In the genomic region with DNA sequence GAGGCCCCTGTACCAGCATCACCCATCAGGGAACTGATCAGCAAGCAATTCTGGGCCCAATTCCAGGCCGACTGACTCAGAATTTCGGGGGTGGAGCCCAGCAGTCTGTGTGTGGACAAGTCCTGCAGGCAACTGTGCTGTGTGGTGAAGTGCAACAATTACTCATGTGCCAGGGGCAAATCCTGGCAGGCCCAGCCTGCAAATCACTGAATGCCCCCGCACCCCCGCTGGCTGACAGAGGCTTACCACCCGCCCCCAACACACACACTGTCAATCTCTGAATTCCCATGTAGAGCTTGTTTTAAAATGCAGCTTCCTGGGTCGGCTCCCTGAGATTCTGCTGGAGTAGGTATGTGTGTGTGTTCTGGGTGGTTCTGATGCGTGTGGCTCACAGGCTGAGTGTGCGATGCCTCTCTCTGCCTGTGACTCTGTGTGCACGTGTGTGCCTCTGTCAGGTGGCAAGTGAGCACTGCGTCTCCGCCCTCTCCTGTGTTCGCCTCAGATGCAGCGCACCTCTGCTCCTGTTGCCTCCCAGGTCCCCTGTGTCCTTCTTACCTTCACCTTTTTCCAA, we compare ENCODE assay signal across 9 cellular contexts. TPM values are rescaled to one million over a fixed set of nuclear protein-coding genes. Genes with fewer than 3 reads are reported as not detected.
DNase-seq lines count a peak whose midpoint lies in the region; ATAC-seq and TF ChIP-seq lines count a peak whose summit lies in the region.
"Had no signal": no experiment of that assay in that cellular context is flagged by ENCODE, and none has a peak within 500 bp of the region (broad histone marks: within the 10 kb centered on the region; RNA-seq: fewer than 3 reads in every experiment).

No MANE protein-coding gene starts in this region.

- no peaks in the 10 kb centered on the region for H3K4me1 ChIP-seq in upper lobe of right lung

- no peaks in the 10 kb centered on the region for H3K36me3 Mint-ChIP-seq in activated naive CD8-positive, alpha-beta T cell treated with anti-CD3 and anti-CD28 coated beads, Interleukin-2, amount 50 U/mL, for 24 hours (ENCODE audit: low read depth)
- no peaks in the 10 kb centered on the region for H3K36me3 Mint-ChIP-seq in activated naive CD8-positive, alpha-beta T cell treated with anti-CD3 and anti-CD28 coated beads for 36 hours

- H3K27ac ChIP-seq in upper lobe of right lung: no peak overlapping the region

- H3K27me3 Mint-ChIP-seq in activated naive CD8-positive, alpha-beta T cell treated with anti-CD3 and anti-CD28 coated beads, Interleukin-2, amount 50 U/mL, for 24 hours: no peaks in the 10 kb centered on the region
- H3K27me3 Mint-ChIP-seq in activated naive CD8-positive, alpha-beta T cell treated with anti-CD3 and anti-CD28 coated beads for 36 hours: no peaks in the 10 kb centered on the region

- no peaks in the 10 kb centered on the region for H3K4me1 Mint-ChIP-seq in activated naive CD8-positive, alpha-beta T cell treated with anti-CD3 and anti-CD28 coated beads, Interleukin-2, amount 50 U/mL, for 24 hours
- no peaks in the 10 kb centered on the region for H3K4me1 Mint-ChIP-seq in activated naive CD8-positive, alpha-beta T cell treated with anti-CD3 and anti-CD28 coated beads for 36 hours

- no peaks in the 10 kb centered on the region for H3K27me3 ChIP-seq in upper lobe of right lung

- peak; percentile 41 for ATAC-seq in activated naive CD8-positive, alpha-beta T cell treated with anti-CD3 and anti-CD28 coated beads, Interleukin-2, amount 50 U/mL, for 24 hours
- ATAC-seq in upper lobe of right lung (peak; percentile 47), HG03354 (IDR thresholded peaks at IDR 0.05; ENCODE audit: poor library complexity, severe bottlenecking, unreplicated experiment) (no peak)

- no peaks in the 10 kb centered on the region for H3K9me3 Mint-ChIP-seq in activated naive CD8-positive, alpha-beta T cell treated with anti-CD3 and anti-CD28 coated beads, Interleukin-2, amount 50 U/mL, for 24 hours
- H3K9me3 Mint-ChIP-seq in activated naive CD8-positive, alpha-beta T cell treated with anti-CD3 and anti-CD28 coated beads for 36 hours: no peaks in the 10 kb centered on the region
- H3K9me3 Mint-ChIP-seq: stimulated activated naive CD8-positive, alpha-beta T cell treated with anti-CD3 and anti-CD28 coated beads, Interleukin-15, Interleukin-2, amounts not matched to agents 100 ng/mL and 50 ng/mL, for 24 hours had no signal

- H3K36me3 ChIP-seq in upper lobe of right lung: no peaks in the 10 kb centered on the region

- H3K27ac Mint-ChIP-seq in activated naive CD8-positive, alpha-beta T cell treated with anti-CD3 and anti-CD28 coated beads, Interleukin-2, amount 50 U/mL, for 24 hours: no peak overlapping the region
- no peak overlapping the region for H3K27ac Mint-ChIP-seq in activated naive CD8-positive, alpha-beta T cell treated with anti-CD3 and anti-CD28 coated beads for 36 hours
- H3K27ac Mint-ChIP-seq: stimulated activated naive CD8-positive, alpha-beta T cell treated with anti-CD3 and anti-CD28 coated beads, Interleukin-15, Interleukin-2, amounts not matched to agents 100 ng/mL and 50 ng/mL, for 24 hours had no signal

- DNase-seq in activated naive CD8-positive, alpha-beta T cell treated with anti-CD3 and anti-CD28 coated beads, Interleukin-2, amount 50 U/mL, for 24 hours: no peak
- DNase-seq in activated naive CD8-positive, alpha-beta T cell treated with anti-CD3 and anti-CD28 coated beads for 36 hours: no peak
- DNase-seq in amniotic epithelial cell (ENCODE audit: low read depth): peak; percentile 91
- DNase-seq in hippocampal formation (lab: John Stamatoyannopoulos, UW): peak; percentile 25 to 37
- no peak for DNase-seq in upper lobe of right lung
- no peak for DNase-seq in HuH-7.5 (ENCODE audit: low spot score)
- no peak for DNase-seq in NCI-H510A treated with DMSO at 0.1 percent for 48 hours (lab: John Stamatoyannopoulos, UW)

- H3K9me3 ChIP-seq in upper lobe of right lung: no peaks in the 10 kb centered on the region

- no peak overlapping the region for H3K4me3 ChIP-seq in upper lobe of right lung

- H3K4me3 Mint-ChIP-seq in activated naive CD8-positive, alpha-beta T cell treated with anti-CD3 and anti-CD28 coated beads, Interleukin-2, amount 50 U/mL, for 24 hours: no peak overlapping the region
- no peak overlapping the region for H3K4me3 Mint-ChIP-seq in activated naive CD8-positive, alpha-beta T cell treated with anti-CD3 and anti-CD28 coated beads for 36 hours
- H3K4me3 Mint-ChIP-seq: stimulated activated naive CD8-positive, alpha-beta T cell treated with anti-CD3 and anti-CD28 coated beads, Interleukin-15, Interleukin-2, amounts not matched to agents 100 ng/mL and 50 ng/mL, for 24 hours had no signal

- intact Hi-C loops in upper lobe of right lung (cut with DNase I): no loop called here

- TF ChIP-seq CTCF in upper lobe of right lung (IDR thresholded peaks at IDR 0.05): no peak

RNA-seq across cellular contexts. Expression of gene SSR1, which starts 45.4 kb away (rescaled TPM):
- 100 to 1,000 TPM; 132 to 139 TPM for total RNA-seq in activated naive CD8-positive, alpha-beta T cell treated with anti-CD3 and anti-CD28 coated beads for 36 hours
- 128 TPM for total RNA-seq in upper lobe of right lung

Comparison
In these comparisons a context has a peak if more than half of its experiments do, and no peak if none do; other contexts are left out.
1. DNase-seq: peak in amniotic epithelial cell (single experiment) and hippocampal formation (2 of 2); none in activated naive CD8-positive, alpha-beta T cell treated with anti-CD3 and anti-CD28 coated beads, Interleukin-2, amount 50 U/mL, for 24 hours (single experiment), activated naive CD8-positive, alpha-beta T cell treated with anti-CD3 and anti-CD28 coated beads for 36 hours (single experiment), upper lobe of right lung (single experiment), HuH-7.5 (single experiment) and NCI-H510A treated with DMSO at 0.1 percent for 48 hours (single experiment).